ENCODE assay signal across 28 cellular contexts in the genomic region with DNA sequence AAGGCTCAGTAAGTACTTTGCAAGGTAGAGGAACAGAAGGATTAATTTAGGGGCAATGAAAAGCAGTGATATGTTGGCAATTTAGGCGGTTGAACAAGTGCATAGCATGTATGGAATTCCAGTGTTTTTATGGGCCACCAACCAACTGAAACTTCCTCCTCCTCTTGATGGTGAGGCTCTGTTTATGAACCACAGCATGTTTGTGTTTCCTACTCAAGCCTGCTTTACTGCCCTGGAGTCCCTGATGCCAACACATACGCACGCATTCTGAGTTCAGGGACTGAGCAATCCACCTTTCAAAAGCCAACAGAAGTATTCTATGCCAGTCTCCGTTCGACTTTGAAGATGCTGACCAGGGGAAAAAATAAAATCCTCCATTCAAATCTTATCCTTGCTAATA.
A peak's percentile ranks its signal among the peaks of the same experiment; 100 is the strongest.
DNase-seq lines count a peak whose midpoint lies in the region; ATAC-seq and TF ChIP-seq lines count a peak whose summit lies in the region.
"Had no signal": no experiment of that assay in that cellular context is flagged by ENCODE, and none has a peak within 500 bp of the region (broad histone marks: within the 10 kb centered on the region; RNA-seq: fewer than 3 reads in every experiment).

No MANE protein-coding gene starts in this region.

- peaks cover 3 to 13% of the 10 kb centered on the region in 2 donors for H3K4me1 ChIP-seq in ascending aorta
- no peaks in the 10 kb centered on the region for H3K4me1 ChIP-seq in left lung
- peaks cover 0 to 4% of the 10 kb centered on the region in 2 donors for H3K4me1 ChIP-seq in thyroid gland
- H3K4me1 ChIP-seq: body of pancreas, upper lobe of right lung had no signal

- no peaks in the 10 kb centered on the region for H3K9me3 ChIP-seq in ascending aorta
- no peaks in the 10 kb centered on the region for H3K9me3 ChIP-seq in left lung
- no peaks in the 10 kb centered on the region for H3K9me3 ChIP-seq in thyroid gland
- H3K9me3 ChIP-seq: body of pancreas, mucosa of descending colon, ovary, right atrium auricular region, upper lobe of right lung had no signal

- ATAC-seq in left lung, result peak; percentile 57
- no peak for ATAC-seq in GM21619 (IDR thresholded peaks at IDR 0.05; ENCODE audit: unreplicated experiment)
- no peak for ATAC-seq in HG03135 (IDR thresholded peaks at IDR 0.05; ENCODE audit: unreplicated experiment)
- no peak for ATAC-seq in GM21528 (IDR thresholded peaks at IDR 0.05; ENCODE audit: low FRiP score, unreplicated experiment)
- ATAC-seq: activated naive CD8-positive, alpha-beta T cell treated with anti-CD3 and anti-CD28 coated beads, Interleukin-2, amount 50 U/mL, for 24 hours; body of pancreas; mucosa of descending colon; WTC11 had no signal

- H3K4me3 ChIP-seq in ascending aorta (peak overlapping the region in 1 of 2 donors; percentile 35), left lung (no peak overlapping the region), thyroid gland (replicated peaks in 1 of 3) (no peak overlapping the region)
- H3K4me3 ChIP-seq: body of pancreas, mucosa of descending colon, ovary, PC-9, right atrium auricular region, upper lobe of right lung had no signal

- WGBS in thyroid gland, 2 donors, result 38 to 52% methylated on average over 5 of the region's 5 CpGs

- no peak for TF ChIP-seq POLR2A in thyroid gland (IDR thresholded peaks at IDR 0.05)

- H3K27ac ChIP-seq in ascending aorta (peak overlapping the region; percentile 63 to 67), left lung (no peak overlapping the region), thyroid gland (no peak overlapping the region)
- H3K27ac ChIP-seq: body of pancreas, KMS-11, ovary, PC-9, right atrium auricular region, upper lobe of right lung had no signal

- no peaks in the 10 kb centered on the region for H3K36me3 ChIP-seq in ascending aorta
- no peaks in the 10 kb centered on the region for H3K36me3 ChIP-seq in left lung
- no peaks in the 10 kb centered on the region for H3K36me3 ChIP-seq in thyroid gland
- H3K36me3 ChIP-seq: ovary, right atrium auricular region, upper lobe of right lung had no signal

- TF ChIP-seq CTCF in ascending aorta (IDR thresholded peaks at IDR 0.05), result no peak
- no peak for TF ChIP-seq CTCF in left lung (IDR thresholded peaks at IDR 0.05)
- no peak for TF ChIP-seq CTCF in thyroid gland (IDR thresholded peaks at IDR 0.05)

- no peaks in the 10 kb centered on the region for H3K27me3 ChIP-seq in ascending aorta
- no peaks in the 10 kb centered on the region for H3K27me3 ChIP-seq in left lung
- no peaks in the 10 kb centered on the region for H3K27me3 ChIP-seq in thyroid gland
- H3K27me3 ChIP-seq: body of pancreas, ovary, right atrium auricular region, upper lobe of right lung had no signal

- intact Hi-C loops in ascending aorta (cut with DNase I) (loop anchor here (2.0 to 5.0 kb wide), 3 partner anchors 34 to 419 kb away; a partner anchor contains a TSS), left lung (cut with DNase I) (no loop called here), thyroid gland (cut with DNase I) (no loop called here)

- DNase-seq in SHP77 (lab: John Stamatoyannopoulos, UW) (peak; percentile 49 to 55), SHP77 treated with DMSO at 0.1 percent for 48 hours (lab: John Stamatoyannopoulos, UW) (no peak), ascending aorta (ENCODE audit: low spot score in 2 of 2) (peak in 1 of 2 donors; percentile 66), left lung (no peak), thyroid gland (peak; percentile 5 to 37)
- DNase-seq: activated CD4-positive, alpha-beta T cell treated with anti-CD3 and anti-CD28 coated beads, Interleukin-2, amount 10 ng/mL, durations not matched to agents 7 days and 5 days; activated gamma-delta T cell treated with Interleukin-2 at 50 U/mL for 16 hours; activated naive CD8-positive, alpha-beta T cell treated with anti-CD3 and anti-CD28 coated beads, Interleukin-2, amount 50 U/mL, for 24 hours; activated T-cell treated with anti-CD3 and anti-CD28 coated beads, Interleukin-2, amount 50 U/mL, for 24 hours; body of pancreas; CD8-positive, alpha-beta memory T cell; DND-41; HCEC 1CT; mucosa of descending colon; NCI-H1930; nephron progenitor cell; ovary; PC-9; Right ventricle myocardium superior; stimulated activated CD4-positive, alpha-beta T cell treated with anti-CD3 and anti-CD28 coated beads, Interleukin-2, amount 100 ng/mL, for 48 hours; T-helper 9 cell; upper lobe of right lung had no signal

Comparison
In these comparisons a context has a peak if more than half of its experiments do, and no peak if none do; other contexts are left out.
1. DNase-seq: peak in SHP77 (2 of 2) and thyroid gland (2 of 2); none in SHP77 treated with DMSO at 0.1 percent for 48 hours (single experiment) and left lung (0 of 2).
2. H3K27ac ChIP-seq: peak in ascending aorta (2 of 2); none in left lung (0 of 2) and thyroid gland (0 of 3).